7 cellular contexts compared by ENCODE assay signal in the genomic region with DNA sequence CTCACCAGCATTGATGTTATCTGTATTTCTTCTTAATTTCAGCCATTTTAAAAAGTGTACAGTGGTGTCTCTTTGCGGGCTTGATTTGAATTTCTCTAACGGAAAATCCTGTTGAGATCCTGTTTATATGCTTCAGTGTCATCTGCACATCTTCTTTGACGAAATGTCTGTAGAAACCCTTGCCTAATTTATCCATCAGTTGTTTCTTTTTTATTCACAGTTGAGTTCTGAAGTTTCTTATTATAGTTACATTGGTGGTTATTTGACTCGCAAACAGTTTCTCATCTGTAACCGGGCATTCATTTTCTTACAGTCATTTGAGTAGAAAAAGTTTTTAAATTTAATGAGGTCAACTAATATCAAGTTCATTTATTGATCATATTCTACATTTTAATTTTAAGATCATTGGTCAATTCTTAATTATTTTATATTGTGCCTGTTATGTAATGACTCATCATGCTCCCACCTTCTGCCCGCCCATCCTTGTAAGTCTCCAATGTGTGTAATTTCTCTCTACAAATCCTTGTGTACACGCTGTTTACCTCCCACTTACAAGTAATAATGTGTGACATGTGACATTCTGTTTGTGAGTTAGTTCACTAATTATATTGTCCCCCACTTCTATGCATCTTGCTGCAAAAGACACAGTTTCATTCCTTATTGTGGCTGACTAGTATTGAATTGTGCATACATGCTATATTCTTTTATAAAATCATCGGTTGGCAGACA.
DNase-seq lines count a peak whose midpoint lies in the region; ATAC-seq and TF ChIP-seq lines count a peak whose summit lies in the region.
"Not testable (repeated sequence)": the region's sequence is repeated elsewhere in the genome, so short reads cannot be mapped to it uniquely, and the experiment has no call there.

No MANE protein-coding gene starts in this region.

- TF ChIP-seq CTCF in CD4-positive, alpha-beta T cell (IDR thresholded peaks at IDR 0.05); OCI-LY7 (conservative IDR thresholded peaks at IDR 0.05; ENCODE audit: low read length): not testable (repeated sequence)

- intact Hi-C loops in CD4-positive, alpha-beta T cell (cut with DNase I, micrococcal nuclease), result loop anchor here (5.0 kb wide), 3 partner anchors 57 to 112 kb away; no protein-coding TSS in a partner anchor
- intact Hi-C loops in OCI-LY7 (cut with micrococcal nuclease; ENCODE audit: unreplicated experiment); activated T-helper 2 cell treated with anti-CD3 and anti-CD28 coated beads, Interferon-gamma antibody, Interleukin-2, Interleukin-4, amounts not matched to agents 10 μg/mL and 5 μg/mL and 100 μg/mL, durations not matched to agents 14 hours and 24 hours and 36 hours (cut with micrococcal nuclease): not testable (repeated sequence)

- not testable (repeated sequence) for H4K20me1 ChIP-seq in OCI-LY7 (ENCODE audit: insufficient read depth, low read length)

- peak overlapping the region; percentile 6; the same call in 1 of the 2 replicates for H2AFZ ChIP-seq in OCI-LY7 (ENCODE audit: low read length)

- peaks cover 78% of the 10 kb centered on the region for H3K4me1 ChIP-seq in OCI-LY7 (ENCODE audit: insufficient read depth, low read length, poor library complexity, severe bottlenecking)

- POLR2A ChIA-PET in CD4-positive, alpha-beta T cell (lab: Charles Lee); OCI-LY7 (lab: Charles Lee): not testable (repeated sequence)

- peak overlapping the region; percentile 28 for H3K4me2 ChIP-seq in OCI-LY7 (ENCODE audit: low read length)

- peak overlapping the region; percentile 68 for H3K27ac Mint-ChIP-seq in CD4-positive, alpha-beta T cell
- H3K27ac Mint-ChIP-seq in T-helper 2 cell treated with Interferon-gamma antibody and Interleukin-4, amounts not matched to agents 5 μg/mL and 100 μg/mL, for 36 hours, result peak overlapping the region; percentile 72
- H3K27ac Mint-ChIP-seq in activated T-helper 2 cell treated with anti-CD3 and anti-CD28 coated beads, Interferon-gamma antibody, Interleukin-2, Interleukin-4, amounts not matched to agents 10 μg/mL and 5 μg/mL and 100 μg/mL, durations not matched to agents 14 hours and 24 hours and 36 hours, result peak overlapping the region; percentile 39
- H3K27ac Mint-ChIP-seq in central memory CD8-positive, alpha-beta T cell (ENCODE audit: low read depth), result peak overlapping the region; percentile 91
- peak overlapping the region; percentile 31 for H3K27ac Mint-ChIP-seq in stimulated activated naive B cell treated with anti-CD40 and anti-IgM and Interleukin-4, amounts not matched to agents 10 μg/mL and 1 μg/mL and 100 μg/mL, for 72 hours

- H3K9me3 Mint-ChIP-seq in CD4-positive, alpha-beta T cell; T-helper 2 cell treated with Interferon-gamma antibody and Interleukin-4, amounts not matched to agents 5 μg/mL and 100 μg/mL, for 36 hours; activated T-helper 2 cell treated with anti-CD3 and anti-CD28 coated beads, Interferon-gamma antibody, Interleukin-2, Interleukin-4, amounts not matched to agents 10 μg/mL and 5 μg/mL and 100 μg/mL, durations not matched to agents 14 hours and 24 hours and 36 hours; central memory CD8-positive, alpha-beta T cell; stimulated activated naive B cell treated with anti-CD40 and anti-IgM and Interleukin-4, amounts not matched to agents 10 μg/mL and 1 μg/mL and 100 μg/mL, for 72 hours: not testable (repeated sequence)

- H3K4me3 ChIP-seq in OCI-LY7 (ENCODE audit: low read depth, low read length, poor library complexity, severe bottlenecking), result not testable (repeated sequence)

- BruUV-seq in OCI-LY7 (replicated peaks; lab: Mats Ljungman, UMichigan), result not testable (repeated sequence)

- not testable (repeated sequence) for H3K4me3 Mint-ChIP-seq in CD4-positive, alpha-beta T cell; central memory CD8-positive, alpha-beta T cell; stimulated activated naive B cell treated with anti-CD40 and anti-IgM and Interleukin-4, amounts not matched to agents 10 μg/mL and 1 μg/mL and 100 μg/mL, for 72 hours
- H3K4me3 Mint-ChIP-seq in T-helper 2 cell treated with Interferon-gamma antibody and Interleukin-4, amounts not matched to agents 5 μg/mL and 100 μg/mL, for 36 hours, result peak overlapping the region; percentile 24
- H3K4me3 Mint-ChIP-seq in activated T-helper 2 cell treated with anti-CD3 and anti-CD28 coated beads, Interferon-gamma antibody, Interleukin-2, Interleukin-4, amounts not matched to agents 10 μg/mL and 5 μg/mL and 100 μg/mL, durations not matched to agents 14 hours and 24 hours and 36 hours (ENCODE audit: low read depth), result peak overlapping the region; percentile 47

- H3K27ac ChIP-seq in CD4-positive, alpha-beta T cell (ENCODE audit: low read depth, low read length), result not testable (repeated sequence)
- H3K27ac ChIP-seq in KOPT-K1 (ENCODE audit: low read depth, low read length, poor library complexity, severe bottlenecking), result peak overlapping the region; percentile 69
- H3K27ac ChIP-seq in OCI-LY7 (ENCODE audit: low read depth, low read length, poor library complexity, severe bottlenecking), result peak overlapping the region; percentile 66

- not testable (repeated sequence) for ATAC-seq in CD4-positive, alpha-beta T cell (ENCODE audit: poor library complexity); central memory CD8-positive, alpha-beta T cell (replicated peaks; ENCODE audit: extremely low read depth, poor library complexity, severe bottlenecking)
- peak; percentile 51 to 57 for ATAC-seq in stimulated activated naive B cell treated with anti-CD40 and anti-IgM and Interleukin-4, amounts not matched to agents 10 μg/mL and 1 μg/mL and 100 μg/mL, for 72 hours (replicated peaks)

- H3K79me2 ChIP-seq in OCI-LY7 (ENCODE audit: insufficient read depth, low read depth, low read length), result not testable (repeated sequence)

- peaks cover 50% of the 10 kb centered on the region for H3K4me1 Mint-ChIP-seq in CD4-positive, alpha-beta T cell (ENCODE audit: low read depth)
- peaks cover 32% of the 10 kb centered on the region for H3K4me1 Mint-ChIP-seq in T-helper 2 cell treated with Interferon-gamma antibody and Interleukin-4, amounts not matched to agents 5 μg/mL and 100 μg/mL, for 36 hours (ENCODE audit: low read depth)
- peaks cover 32% of the 10 kb centered on the region for H3K4me1 Mint-ChIP-seq in activated T-helper 2 cell treated with anti-CD3 and anti-CD28 coated beads, Interferon-gamma antibody, Interleukin-2, Interleukin-4, amounts not matched to agents 10 μg/mL and 5 μg/mL and 100 μg/mL, durations not matched to agents 14 hours and 24 hours and 36 hours (ENCODE audit: low read depth)
- H3K4me1 Mint-ChIP-seq in central memory CD8-positive, alpha-beta T cell, result peaks cover 44% of the 10 kb centered on the region
- H3K4me1 Mint-ChIP-seq in stimulated activated naive B cell treated with anti-CD40 and anti-IgM and Interleukin-4, amounts not matched to agents 10 μg/mL and 1 μg/mL and 100 μg/mL, for 72 hours, result peaks cover 12 to 19% of the 10 kb centered on the region in 2 donors

- not testable (repeated sequence) for H3K27me3 Mint-ChIP-seq in CD4-positive, alpha-beta T cell; T-helper 2 cell treated with Interferon-gamma antibody and Interleukin-4, amounts not matched to agents 5 μg/mL and 100 μg/mL, for 36 hours (ENCODE audit: low read depth); activated T-helper 2 cell treated with anti-CD3 and anti-CD28 coated beads, Interferon-gamma antibody, Interleukin-2, Interleukin-4, amounts not matched to agents 10 μg/mL and 5 μg/mL and 100 μg/mL, durations not matched to agents 14 hours and 24 hours and 36 hours (ENCODE audit: low read depth); central memory CD8-positive, alpha-beta T cell; stimulated activated naive B cell treated with anti-CD40 and anti-IgM and Interleukin-4, amounts not matched to agents 10 μg/mL and 1 μg/mL and 100 μg/mL, for 72 hours

- DNase-seq in CD4-positive, alpha-beta T cell; T-helper 2 cell treated with Interferon-gamma antibody and Interleukin-4, amounts not matched to agents 5 μg/mL and 100 μg/mL, for 36 hours (ENCODE audit: low spot score); activated T-helper 2 cell treated with anti-CD3 and anti-CD28 coated beads, Interferon-gamma antibody, Interleukin-2, Interleukin-4, amounts not matched to agents 10 μg/mL and 5 μg/mL and 100 μg/mL, durations not matched to agents 14 hours and 24 hours and 36 hours (ENCODE audit: low spot score); central memory CD8-positive, alpha-beta T cell (ENCODE audit: low spot score in 2 of 2); stimulated activated naive B cell treated with anti-CD40 and anti-IgM and Interleukin-4, amounts not matched to agents 10 μg/mL and 1 μg/mL and 100 μg/mL, for 72 hours: not testable (repeated sequence)
- DNase-seq in OCI-LY7 (ENCODE audit: low spot score), result peak; percentile 54

- CTCF ChIA-PET in CD4-positive, alpha-beta T cell (lab: Charles Lee), result interaction anchor here (0.9 kb wide), 1 partner anchor 22 kb away, joined by 3 read pairs; no protein-coding TSS in a partner anchor
- CTCF ChIA-PET in OCI-LY7 (lab: Charles Lee; ENCODE audit: unreplicated experiment), result not testable (repeated sequence)

- H3K9me3 ChIP-seq in CD4-positive, alpha-beta T cell (ENCODE audit: control insufficient read depth, low read length); KOPT-K1 (ENCODE audit: insufficient read depth, low read length, poor library complexity, severe bottlenecking); OCI-LY7 (ENCODE audit: low read length): not testable (repeated sequence)

- not testable (repeated sequence) for H3K36me3 Mint-ChIP-seq in CD4-positive, alpha-beta T cell (ENCODE audit: low read depth); T-helper 2 cell treated with Interferon-gamma antibody and Interleukin-4, amounts not matched to agents 5 μg/mL and 100 μg/mL, for 36 hours (ENCODE audit: low read depth); activated T-helper 2 cell treated with anti-CD3 and anti-CD28 coated beads, Interferon-gamma antibody, Interleukin-2, Interleukin-4, amounts not matched to agents 10 μg/mL and 5 μg/mL and 100 μg/mL, durations not matched to agents 14 hours and 24 hours and 36 hours (ENCODE audit: low read depth); central memory CD8-positive, alpha-beta T cell (ENCODE audit: insufficient read depth); stimulated activated naive B cell treated with anti-CD40 and anti-IgM and Interleukin-4, amounts not matched to agents 10 μg/mL and 1 μg/mL and 100 μg/mL, for 72 hours

- not testable (repeated sequence) for H3K9me2 ChIP-seq in OCI-LY7 (ENCODE audit: insufficient read depth, low read length)

- H3K36me3 ChIP-seq in KOPT-K1 (ENCODE audit: insufficient read depth, low read length); OCI-LY7 (ENCODE audit: insufficient read depth, low read length): not testable (repeated sequence)

- not testable (repeated sequence) for H3K27me3 ChIP-seq in CD4-positive, alpha-beta T cell (ENCODE audit: control insufficient read depth, insufficient read depth, low read length)

Comparison
In these comparisons a context has a peak if more than half of its experiments do, and no peak if none do; other contexts are left out.
1. H3K27ac Mint-ChIP-seq: peak in every context shown above with its lines; median percentile 91 in central memory CD8-positive, alpha-beta T cell; 72 in T-helper 2 cell treated with Interferon-gamma antibody and Interleukin-4, amounts not matched to agents 5 μg/mL and 100 μg/mL, for 36 hours; 68 in CD4-positive, alpha-beta T cell; 39 in activated T-helper 2 cell treated with anti-CD3 and anti-CD28 coated beads, Interferon-gamma antibody, Interleukin-2, Interleukin-4, amounts not matched to agents 10 μg/mL and 5 μg/mL and 100 μg/mL, durations not matched to agents 14 hours and 24 hours and 36 hours; 31 in stimulated activated naive B cell treated with anti-CD40 and anti-IgM and Interleukin-4, amounts not matched to agents 10 μg/mL and 1 μg/mL and 100 μg/mL, for 72 hours.